23 cellular contexts compared by ENCODE assay signal in the genomic region with DNA sequence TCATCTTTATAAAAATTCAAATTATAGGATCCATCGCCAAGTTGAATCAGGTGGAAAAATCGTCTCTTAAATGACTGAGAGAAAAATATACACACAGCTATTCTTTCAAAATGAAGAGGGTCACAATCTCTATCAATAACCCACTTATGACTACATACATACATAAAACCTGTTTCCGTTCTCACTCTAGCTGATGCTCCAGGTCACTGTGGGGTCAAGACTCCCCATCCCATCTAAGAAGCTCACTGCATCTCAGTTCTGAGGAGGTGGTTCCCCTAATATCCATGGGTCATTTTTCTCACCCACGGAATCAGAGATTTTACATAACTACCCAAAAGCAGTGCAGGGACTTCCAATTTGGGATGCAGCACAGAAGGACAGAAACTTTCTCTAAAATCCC.
"Had no signal": no experiment of that assay in that cellular context is flagged by ENCODE, and none has a peak within 500 bp of the region (broad histone marks: within the 10 kb centered on the region; RNA-seq: fewer than 3 reads in every experiment).

No MANE protein-coding gene starts in this region.

- H3K27me3 Mint-ChIP-seq: effector memory CD8-positive, alpha-beta T cell; memory B cell; stimulated activated memory B cell treated with anti-CD40 and anti-IgM and Interleukin-4, amounts not matched to agents 10 μg/mL and 1 μg/mL and 100 μg/mL, for 72 hours had no signal

- H3K27me3 ChIP-seq: esophagus squamous epithelium, heart right ventricle, ovary, sigmoid colon, spleen, transverse colon, upper lobe of right lung, uterus had no signal

- H3K4me1 ChIP-seq: transverse colon, uterus had no signal

- H3K36me3 Mint-ChIP-seq: natural killer cell had no signal

- H3K9me3 Mint-ChIP-seq: effector memory CD8-positive, alpha-beta T cell; memory B cell; natural killer cell had no signal

- H3K4me3 Mint-ChIP-seq: effector memory CD8-positive, alpha-beta T cell; memory B cell; natural killer cell; stimulated activated memory B cell treated with anti-CD40 and anti-IgM and Interleukin-4, amounts not matched to agents 10 μg/mL and 1 μg/mL and 100 μg/mL, for 72 hours had no signal

- H3K9me3 ChIP-seq: esophagus squamous epithelium, heart right ventricle, ovary, psoas muscle, sigmoid colon, spleen, transverse colon, upper lobe of right lung, uterus had no signal

- H3K27ac Mint-ChIP-seq: memory B cell; natural killer cell; stimulated activated memory B cell treated with anti-CD40 and anti-IgM and Interleukin-4, amounts not matched to agents 10 μg/mL and 1 μg/mL and 100 μg/mL, for 72 hours had no signal

- H3K27ac ChIP-seq: coronary artery, esophagus squamous epithelium, ovary, psoas muscle, sigmoid colon, spleen, transverse colon, upper lobe of right lung, uterus had no signal

- H3K36me3 ChIP-seq: ovary, uterus had no signal

- H3K4me3 ChIP-seq: coronary artery, esophagus squamous epithelium, heart right ventricle, lung, ovary, psoas muscle, sigmoid colon, spleen, transverse colon, upper lobe of right lung, uterus had no signal

- DNase-seq: dermis blood vessel endothelial cell; effector memory CD8-positive, alpha-beta T cell; erythroblast; esophagus squamous epithelium; foreskin melanocyte; glutamatergic neuron; heart right ventricle; left colon; natural killer cell; ovary; psoas muscle; right cardiac atrium; sigmoid colon; spleen; stimulated activated CD4-positive, alpha-beta T cell treated with anti-CD3 and anti-CD28 coated beads, Interleukin-4, amount 100 ng/mL, for 4 hours; stimulated activated naive CD8-positive, alpha-beta T cell treated with anti-CD3 and anti-CD28 coated beads, Interleukin-15, Interleukin-2, amounts not matched to agents 100 U/mL and 50 U/mL, for 24 hours; transverse colon; upper lobe of right lung; uterus had no signal

- ATAC-seq: effector memory CD8-positive, alpha-beta T cell; left colon; natural killer cell; psoas muscle; right cardiac atrium; stimulated activated memory B cell treated with anti-CD40 and anti-IgM and Interleukin-4, amounts not matched to agents 10 μg/mL and 1 μg/mL and 100 μg/mL, for 72 hours; stimulated activated naive CD8-positive, alpha-beta T cell treated with anti-CD3 and anti-CD28 coated beads, Interleukin-15, Interleukin-2, amounts not matched to agents 100 U/mL and 50 U/mL, for 24 hours; upper lobe of right lung had no signal
